ENCODE assay signal across 20 cellular contexts in genomic region chr18:55446996-55447671, GRCh38.
DNase-seq lines count a peak whose midpoint lies in the region; ATAC-seq, FAIRE-seq and TF ChIP-seq lines count a peak whose summit lies in the region.
"Had no signal": no experiment of that assay in that cellular context is flagged by ENCODE, and none has a peak within 500 bp of the region (broad histone marks: within the 10 kb centered on the region; RNA-seq: fewer than 3 reads in every experiment).

No MANE protein-coding gene starts in this region.

- H3K36me3 ChIP-seq in endodermal cell (ENCODE audit: control insufficient read depth, insufficient read depth, low read length) (no peaks in the 10 kb centered on the region), thyroid gland (no peaks in the 10 kb centered on the region)

- H3K27me3 Mint-ChIP-seq in endodermal cell (ENCODE audit: insufficient read depth): no peaks in the 10 kb centered on the region

- no peak overlapping the region for H3K4me3 Mint-ChIP-seq in endodermal cell
- H3K4me3 Mint-ChIP-seq: CD4-positive, alpha-beta T cell had no signal

- peak; percentile 38 for FAIRE-seq in GM12891 (lab: Jason Lieb, UNC)
- FAIRE-seq: G401.6, GM12892, H1, HepG2, HTR-8/SVneo had no signal

- no peak for ATAC-seq in HG03520 (IDR thresholded peaks at IDR 0.05; ENCODE audit: unreplicated experiment)
- no peak for ATAC-seq in HG02759 (IDR thresholded peaks at IDR 0.05; ENCODE audit: unreplicated experiment)
- ATAC-seq: HepG2 had no signal

- H3K9me3 ChIP-seq in endodermal cell (ENCODE audit: control insufficient read depth, low read length): peaks cover 10% of the 10 kb centered on the region
- no peaks in the 10 kb centered on the region for H3K9me3 ChIP-seq in thyroid gland

- H3K4me1 ChIP-seq in endodermal cell (ENCODE audit: control insufficient read depth, insufficient read depth, low read length) (no peaks in the 10 kb centered on the region), thyroid gland (peaks cover 0 to 6% of the 10 kb centered on the region in 2 donors)

- H3K27ac ChIP-seq in endodermal cell (ENCODE audit: low read depth, low read length) (no peak overlapping the region), thyroid gland (no peak overlapping the region)

- TF ChIP-seq CTCF in endodermal cell (conservative IDR thresholded peaks at IDR 0.05) (peak; percentile 30), thyroid gland (IDR thresholded peaks at IDR 0.05) (no peak)

- no peak overlapping the region for H3K9ac ChIP-seq in endodermal cell (ENCODE audit: extremely low read depth, low read length, poor library complexity, severe bottlenecking)

- intact Hi-C loops in thyroid gland (cut with DNase I): no loop called here

- H3K27me3 ChIP-seq in endodermal cell (ENCODE audit: control insufficient read depth, insufficient read depth, low read length, poor library complexity, severe bottlenecking) (no peaks in the 10 kb centered on the region), thyroid gland (no peaks in the 10 kb centered on the region)

- no peak for TF ChIP-seq POLR2A in GM12891 (IDR thresholded peaks at IDR 0.05; ENCODE audit: low read depth, low read length)
- TF ChIP-seq POLR2A in thyroid gland (IDR thresholded peaks at IDR 0.05): no peak

- no peak overlapping the region for H3K4me3 ChIP-seq in endodermal cell (ENCODE audit: low read length)
- H3K4me3 ChIP-seq in thyroid gland (replicated peaks in 1 of 3): no peak overlapping the region

- peaks cover 8% of the 10 kb centered on the region for H3K36me3 Mint-ChIP-seq in endodermal cell (ENCODE audit: low read depth)

- H3K4me1 Mint-ChIP-seq in endodermal cell: no peaks in the 10 kb centered on the region

- H3K27ac Mint-ChIP-seq in endodermal cell: no peak overlapping the region
- H3K27ac Mint-ChIP-seq: CD4-positive, alpha-beta T cell had no signal

- 94% methylated on average over 3 to 5 of the region's 5 CpGs for WGBS in endodermal cell (ENCODE audit: insufficient coverage in 1 of 2, insufficient read length in 1 of 2), 2 experiments
- 72 to 78% methylated on average over 5 of the region's 5 CpGs for WGBS in thyroid gland, 2 donors

- peaks cover 10% of the 10 kb centered on the region for H3K9me3 Mint-ChIP-seq in endodermal cell
- H3K9me3 Mint-ChIP-seq: CD4-positive, alpha-beta T cell had no signal

- DNase-seq in GM12891 (ENCODE audit: insufficient read length, low spot score) (no peak), NAMALWA (ENCODE audit: low spot score) (peak; percentile 76), endodermal cell (no peak), thyroid gland (peak; percentile 6 to 7), NCI-H1092 treated with DMSO at 0.1 percent for 48 hours (lab: John Stamatoyannopoulos, UW) (no peak)
- DNase-seq: ACHN; C1 segment of cervical spinal cord; Calu3; CD4-positive, alpha-beta T cell; DMS 273 treated with DMSO at 0.1 percent for 48 hours; DMS79; EL; HCEC 1CT had no signal

TF ChIP-seq in GM12891, 5 proteins besides CTCF, POLR2A, EP300 and RAD21:
- TF ChIP-seq TAF1 (IDR thresholded peaks at IDR 0.05; ENCODE audit: low read depth, low read length) (no peak), PAX5 (IDR thresholded peaks at IDR 0.05; ENCODE audit: insufficient read depth, low read length, severe bottlenecking) (peak; percentile 38), POU2F2 (IDR thresholded peaks at IDR 0.05; ENCODE audit: low read depth, low read length) (no peak), POLR2AphosphoS5 (IDR thresholded peaks at IDR 0.05; ENCODE audit: low read depth, low read length) (no peak), SPI1 (IDR thresholded peaks at IDR 0.05; ENCODE audit: low read depth, low read length) (no peak)

Comparison
In these comparisons a context has a peak if more than half of its experiments do, and no peak if none do; other contexts are left out.
1. DNase-seq: peak in NAMALWA (single experiment) and thyroid gland (2 of 2); none in GM12891 (single experiment), endodermal cell (single experiment) and NCI-H1092 treated with DMSO at 0.1 percent for 48 hours (single experiment).